In genomic region chr7:816751-817671, GRCh38 we compare ENCODE assay signal across 8 cellular contexts. TPM values are rescaled to one million over a fixed set of nuclear protein-coding genes. Genes with fewer than 3 reads are reported as not detected.
A peak's percentile ranks its signal among the peaks of the same experiment; 100 is the strongest.
DNase-seq lines count a peak whose midpoint lies in the region; ATAC-seq and FAIRE-seq lines count a peak whose summit lies in the region.

No MANE protein-coding gene starts in this region.

- peaks cover 49% of the 10 kb centered on the region for H3K4me1 Mint-ChIP-seq in activated CD4-positive, alpha-beta T cell treated with anti-CD3 and anti-CD28 coated beads, Interleukin-2, amount 10 ng/mL, durations not matched to agents 24 days and 14 days
- peaks cover 39 to 45% of the 10 kb centered on the region in 2 donors for H3K4me1 Mint-ChIP-seq in effector memory CD8-positive, alpha-beta T cell (ENCODE audit: low read depth in 2 of 2)
- H3K4me1 Mint-ChIP-seq in natural killer cell treated with Interleukin-12 subunit alpha and Interleukin-12 subunit beta and Interleukin-15 and Interleukin-18, amount 100 ng/mL, for 72 hours (ENCODE audit: low read depth in 2 of 2): peaks cover 34 to 41% of the 10 kb centered on the region in 2 donors

- H3K27ac ChIP-seq in KOPT-K1 (ENCODE audit: low read depth, low read length, poor library complexity, severe bottlenecking): peak overlapping the region; percentile 56

- no peaks in the 10 kb centered on the region for H3K9me3 Mint-ChIP-seq in activated CD4-positive, alpha-beta T cell treated with anti-CD3 and anti-CD28 coated beads, Interleukin-2, amount 10 ng/mL, durations not matched to agents 24 days and 14 days
- H3K9me3 Mint-ChIP-seq in effector memory CD8-positive, alpha-beta T cell: no peaks in the 10 kb centered on the region
- H3K9me3 Mint-ChIP-seq in natural killer cell treated with Interleukin-12 subunit alpha and Interleukin-12 subunit beta and Interleukin-15 and Interleukin-18, amount 100 ng/mL, for 72 hours: no peaks in the 10 kb centered on the region

- peak; percentile 16 for DNase-seq in COLO829 (ENCODE audit: low spot score)
- DNase-seq in activated CD4-positive, alpha-beta T cell treated with anti-CD3 and anti-CD28 coated beads, Interleukin-2, amount 10 ng/mL, durations not matched to agents 24 days and 14 days: peak; percentile 78
- DNase-seq in effector memory CD8-positive, alpha-beta T cell: peak in 2 of 3 experiments; percentile 28 to 32
- DNase-seq in natural killer cell treated with Interleukin-12 subunit alpha and Interleukin-12 subunit beta and Interleukin-15 and Interleukin-18, amount 100 ng/mL, for 72 hours (ENCODE audit: low spot score): peak; percentile 56
- peak; percentile 46 for DNase-seq in urothelium cell line (ENCODE audit: low spot score)
- no peak for DNase-seq in AML-193 (lab: John Stamatoyannopoulos, UW)

- peak overlapping the region; percentile 94 for H3K4me3 Mint-ChIP-seq in activated CD4-positive, alpha-beta T cell treated with anti-CD3 and anti-CD28 coated beads, Interleukin-2, amount 10 ng/mL, durations not matched to agents 24 days and 14 days
- H3K4me3 Mint-ChIP-seq in effector memory CD8-positive, alpha-beta T cell: peak overlapping the region; percentile 90 to 95
- peak overlapping the region; percentile 72 for H3K4me3 Mint-ChIP-seq in natural killer cell treated with Interleukin-12 subunit alpha and Interleukin-12 subunit beta and Interleukin-15 and Interleukin-18, amount 100 ng/mL, for 72 hours

- H3K9me3 ChIP-seq in KOPT-K1 (ENCODE audit: insufficient read depth, low read length, poor library complexity, severe bottlenecking): no peaks in the 10 kb centered on the region

- peak overlapping the region; percentile 90 for H3K27ac Mint-ChIP-seq in activated CD4-positive, alpha-beta T cell treated with anti-CD3 and anti-CD28 coated beads, Interleukin-2, amount 10 ng/mL, durations not matched to agents 24 days and 14 days
- peak overlapping the region; percentile 49 to 93 for H3K27ac Mint-ChIP-seq in effector memory CD8-positive, alpha-beta T cell
- H3K27ac Mint-ChIP-seq in natural killer cell treated with Interleukin-12 subunit alpha and Interleukin-12 subunit beta and Interleukin-15 and Interleukin-18, amount 100 ng/mL, for 72 hours: peak overlapping the region; percentile 5 to 23

- intact Hi-C loops in activated CD4-positive, alpha-beta T cell treated with anti-CD3 and anti-CD28 coated beads, Interleukin-2, amount 10 ng/mL, durations not matched to agents 24 days and 14 days (cut with micrococcal nuclease): loop anchor here (1.0 to 2.0 kb wide), 2 partner anchors 14 to 56 kb away; no protein-coding TSS in a partner anchor

- FAIRE-seq in urothelium cell line (lab: Jason Lieb, UNC): peak; percentile 17

- no peaks in the 10 kb centered on the region for H3K36me3 ChIP-seq in KOPT-K1 (ENCODE audit: insufficient read depth, low read length)

- H3K27me3 Mint-ChIP-seq in activated CD4-positive, alpha-beta T cell treated with anti-CD3 and anti-CD28 coated beads, Interleukin-2, amount 10 ng/mL, durations not matched to agents 24 days and 14 days: peaks cover 20% of the 10 kb centered on the region
- peaks cover 5 to 6% of the 10 kb centered on the region in 2 donors for H3K27me3 Mint-ChIP-seq in effector memory CD8-positive, alpha-beta T cell
- peaks cover 25 to 38% of the 10 kb centered on the region in 2 donors for H3K27me3 Mint-ChIP-seq in natural killer cell treated with Interleukin-12 subunit alpha and Interleukin-12 subunit beta and Interleukin-15 and Interleukin-18, amount 100 ng/mL, for 72 hours

- peaks cover 19% of the 10 kb centered on the region for H3K36me3 Mint-ChIP-seq in activated CD4-positive, alpha-beta T cell treated with anti-CD3 and anti-CD28 coated beads, Interleukin-2, amount 10 ng/mL, durations not matched to agents 24 days and 14 days (ENCODE audit: low read depth)
- peaks cover 26% of the 10 kb centered on the region for H3K36me3 Mint-ChIP-seq in effector memory CD8-positive, alpha-beta T cell (ENCODE audit: insufficient read depth)
- peaks cover 5% of the 10 kb centered on the region for H3K36me3 Mint-ChIP-seq in natural killer cell treated with Interleukin-12 subunit alpha and Interleukin-12 subunit beta and Interleukin-15 and Interleukin-18, amount 100 ng/mL, for 72 hours

- ATAC-seq in GM21526 (IDR thresholded peaks at IDR 0.05; ENCODE audit: low FRiP score, unreplicated experiment): peak; percentile 24
- ATAC-seq in effector memory CD8-positive, alpha-beta T cell (replicated peaks): peak; percentile 4
- ATAC-seq in natural killer cell treated with Interleukin-12 subunit alpha and Interleukin-12 subunit beta and Interleukin-15 and Interleukin-18, amount 100 ng/mL, for 72 hours: peak; percentile 28 to 30

RNA-seq across cellular contexts. Expression of gene SUN1, which starts 15.3 kb away (rescaled TPM):
- total RNA-seq in activated CD4-positive, alpha-beta T cell treated with anti-CD3 and anti-CD28 coated beads, Interleukin-2, amount 10 ng/mL, durations not matched to agents 24 days and 14 days: 85.8 and 90.3 TPM in 2 replicates
- 10 to 100 TPM; 34.3 to 50.4 TPM for total RNA-seq in natural killer cell treated with Interleukin-12 subunit alpha and Interleukin-12 subunit beta and Interleukin-15 and Interleukin-18, amount 100 ng/mL, for 72 hours

RNA-seq across cellular contexts. Expression of gene GET4, which starts 59.3 kb away (rescaled TPM):
- total RNA-seq in activated CD4-positive, alpha-beta T cell treated with anti-CD3 and anti-CD28 coated beads, Interleukin-2, amount 10 ng/mL, durations not matched to agents 24 days and 14 days: 35.8 and 41.0 TPM in 2 replicates
- total RNA-seq in natural killer cell treated with Interleukin-12 subunit alpha and Interleukin-12 subunit beta and Interleukin-15 and Interleukin-18, amount 100 ng/mL, for 72 hours: 10 to 100 TPM; 42.8 to 44.5 TPM

Comparison
In these comparisons a context has a peak if more than half of its experiments do, and no peak if none do; other contexts are left out.
1. DNase-seq: peak in COLO829 (single experiment), activated CD4-positive, alpha-beta T cell treated with anti-CD3 and anti-CD28 coated beads, Interleukin-2, amount 10 ng/mL, durations not matched to agents 24 days and 14 days (single experiment), effector memory CD8-positive, alpha-beta T cell (2 of 3), natural killer cell treated with Interleukin-12 subunit alpha and Interleukin-12 subunit beta and Interleukin-15 and Interleukin-18, amount 100 ng/mL, for 72 hours (single experiment) and urothelium cell line (single experiment); none in AML-193 (0 of 2).
2. H3K27ac Mint-ChIP-seq: peak in every context shown above with its lines; median percentile 90 in activated CD4-positive, alpha-beta T cell treated with anti-CD3 and anti-CD28 coated beads, Interleukin-2, amount 10 ng/mL, durations not matched to agents 24 days and 14 days; 71 in effector memory CD8-positive, alpha-beta T cell; 14 in natural killer cell treated with Interleukin-12 subunit alpha and Interleukin-12 subunit beta and Interleukin-15 and Interleukin-18, amount 100 ng/mL, for 72 hours.
3. Peak in every context shown above with its lines, with median percentiles within 50 percentile points of each other: ATAC-seq and H3K4me3 Mint-ChIP-seq.